In the genomic region with DNA sequence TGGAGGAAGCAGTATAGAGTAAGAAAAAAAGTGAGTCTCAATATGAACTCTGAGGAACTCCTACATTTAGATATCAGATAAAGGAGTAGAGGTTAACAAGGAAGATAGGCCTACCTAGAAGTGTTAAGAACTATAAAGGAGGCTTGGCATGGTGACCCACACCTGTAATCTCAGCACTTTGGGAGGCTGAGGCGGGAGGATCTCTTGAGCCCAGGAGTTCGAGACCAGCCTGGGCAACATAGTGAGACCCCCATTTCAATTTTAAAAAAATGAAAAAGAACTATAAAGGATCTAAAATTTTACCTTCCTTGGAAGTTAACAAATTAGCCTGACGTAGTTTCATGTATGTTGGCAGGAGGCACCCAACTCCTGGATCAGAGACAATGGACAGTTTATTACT, we compare ENCODE assay signal across 23 cellular contexts. TPM values are rescaled to one million over a fixed set of nuclear protein-coding genes. Genes with fewer than 3 reads are reported as not detected.
DNase-seq lines count a peak whose midpoint lies in the region; ATAC-seq and TF ChIP-seq lines count a peak whose summit lies in the region.
"Had no signal": no experiment of that assay in that cellular context is flagged by ENCODE, and none has a peak within 500 bp of the region (broad histone marks: within the 10 kb centered on the region; RNA-seq: fewer than 3 reads in every experiment).

No MANE protein-coding gene starts in this region.

- H3K4me3 ChIP-seq in GM23338 = no peak overlapping the region
- H3K4me3 ChIP-seq: Peyer's patch had no signal

- no peak for TF ChIP-seq CTCF in GM23338 (conservative IDR thresholded peaks at IDR 0.05; ENCODE audit: low read depth in 2 of 2)

- peaks cover 41% of the 10 kb centered on the region for H4K20me1 ChIP-seq in GM23338 (replicated peaks; ENCODE audit: insufficient read depth)

- no peaks in the 10 kb centered on the region; the same call in 1 of the 2 replicates for H3K9me2 ChIP-seq in GM23338 (ENCODE audit: insufficient read depth)

- no peak overlapping the region for H3K4me3 Mint-ChIP-seq in activated CD4-positive, alpha-beta T cell treated with anti-CD3 and anti-CD28 coated beads for 36 hours
- no peak overlapping the region for H3K4me3 Mint-ChIP-seq in GM23338
- H3K4me3 Mint-ChIP-seq in activated T-helper 17 cell treated with anti-CD3 and anti-CD28 coated beads, Interleukin-2, amount 50 U/mL, for 72 hours = no peak overlapping the region
- H3K4me3 Mint-ChIP-seq in stimulated activated effector memory CD8-positive, alpha-beta T cell treated with anti-CD3 and anti-CD28 coated beads, Interleukin-12 subunit alpha, Interleukin-12 subunit beta, amount 100 ng/mL, for 72 hours = no peak overlapping the region
- H3K4me3 Mint-ChIP-seq in activated CD4-positive, alpha-beta memory T cell treated with anti-CD3 and anti-CD28 coated beads for 36 hours = no peak overlapping the region
- H3K4me3 Mint-ChIP-seq: HFFc6 had no signal

- intact Hi-C loops in activated CD4-positive, alpha-beta T cell treated with anti-CD3 and anti-CD28 coated beads for 36 hours (cut with DNase I, micrococcal nuclease) = no loop called here
- intact Hi-C loops in activated CD4-positive, alpha-beta memory T cell treated with anti-CD3 and anti-CD28 coated beads for 36 hours (cut with micrococcal nuclease) = no loop called here

- H3K9me3 Mint-ChIP-seq in activated CD4-positive, alpha-beta T cell treated with anti-CD3 and anti-CD28 coated beads for 36 hours (ENCODE audit: low read depth) = no peaks in the 10 kb centered on the region
- no peaks in the 10 kb centered on the region for H3K9me3 Mint-ChIP-seq in GM23338
- H3K9me3 Mint-ChIP-seq in activated T-helper 17 cell treated with anti-CD3 and anti-CD28 coated beads, Interleukin-2, amount 50 U/mL, for 72 hours = no peaks in the 10 kb centered on the region
- H3K9me3 Mint-ChIP-seq in stimulated activated effector memory CD8-positive, alpha-beta T cell treated with anti-CD3 and anti-CD28 coated beads, Interleukin-12 subunit alpha, Interleukin-12 subunit beta, amount 100 ng/mL, for 72 hours = no peaks in the 10 kb centered on the region
- H3K9me3 Mint-ChIP-seq in activated CD4-positive, alpha-beta memory T cell treated with anti-CD3 and anti-CD28 coated beads for 36 hours = no peaks in the 10 kb centered on the region
- H3K9me3 Mint-ChIP-seq: HFFc6 had no signal

- H3F3A ChIP-seq in GM23338 (replicated peaks; ENCODE audit: low read depth) = no peaks in the 10 kb centered on the region

- peaks cover 65% of the 10 kb centered on the region for H3K4me1 Mint-ChIP-seq in activated CD4-positive, alpha-beta T cell treated with anti-CD3 and anti-CD28 coated beads for 36 hours
- H3K4me1 Mint-ChIP-seq in GM23338 = peaks cover 39% of the 10 kb centered on the region
- peaks cover 56% of the 10 kb centered on the region for H3K4me1 Mint-ChIP-seq in activated T-helper 17 cell treated with anti-CD3 and anti-CD28 coated beads, Interleukin-2, amount 50 U/mL, for 72 hours
- peaks cover 59% of the 10 kb centered on the region for H3K4me1 Mint-ChIP-seq in stimulated activated effector memory CD8-positive, alpha-beta T cell treated with anti-CD3 and anti-CD28 coated beads, Interleukin-12 subunit alpha, Interleukin-12 subunit beta, amount 100 ng/mL, for 72 hours
- peaks cover 62% of the 10 kb centered on the region for H3K4me1 Mint-ChIP-seq in activated CD4-positive, alpha-beta memory T cell treated with anti-CD3 and anti-CD28 coated beads for 36 hours (ENCODE audit: low read depth)

- H3K79me2 ChIP-seq in GM23338 (replicated peaks; ENCODE audit: insufficient read depth) = peaks cover 100% of the 10 kb centered on the region

- H2AFZ ChIP-seq in GM23338 = no peak overlapping the region

- H3K27ac ChIP-seq in GM23338 (ENCODE audit: low read depth) = 0 out of 2 replicates have a peak overlapping the region, but pooled peaks have one; percentile 8
- H3K27ac ChIP-seq: 22Rv1, C4-2B, Peyer's patch had no signal

- H3K27ac Mint-ChIP-seq in activated CD4-positive, alpha-beta T cell treated with anti-CD3 and anti-CD28 coated beads for 36 hours = peak overlapping the region; percentile 13
- no peak overlapping the region for H3K27ac Mint-ChIP-seq in GM23338
- H3K27ac Mint-ChIP-seq in activated T-helper 17 cell treated with anti-CD3 and anti-CD28 coated beads, Interleukin-2, amount 50 U/mL, for 72 hours = peak overlapping the region; percentile 3
- peak overlapping the region; percentile 0 for H3K27ac Mint-ChIP-seq in stimulated activated effector memory CD8-positive, alpha-beta T cell treated with anti-CD3 and anti-CD28 coated beads, Interleukin-12 subunit alpha, Interleukin-12 subunit beta, amount 100 ng/mL, for 72 hours
- no peak overlapping the region for H3K27ac Mint-ChIP-seq in activated CD4-positive, alpha-beta memory T cell treated with anti-CD3 and anti-CD28 coated beads for 36 hours
- H3K27ac Mint-ChIP-seq: HFFc6 had no signal

- H3K4me1 ChIP-seq in GM23338 (ENCODE audit: insufficient read depth) = peaks cover 18% of the 10 kb centered on the region

- peaks cover 28% of the 10 kb centered on the region for H3K36me3 Mint-ChIP-seq in activated CD4-positive, alpha-beta T cell treated with anti-CD3 and anti-CD28 coated beads for 36 hours (ENCODE audit: low read depth)
- H3K36me3 Mint-ChIP-seq in GM23338 (ENCODE audit: low read depth) = peaks cover 9% of the 10 kb centered on the region
- H3K36me3 Mint-ChIP-seq in activated T-helper 17 cell treated with anti-CD3 and anti-CD28 coated beads, Interleukin-2, amount 50 U/mL, for 72 hours (ENCODE audit: low read depth) = peaks cover 51% of the 10 kb centered on the region
- H3K36me3 Mint-ChIP-seq in stimulated activated effector memory CD8-positive, alpha-beta T cell treated with anti-CD3 and anti-CD28 coated beads, Interleukin-12 subunit alpha, Interleukin-12 subunit beta, amount 100 ng/mL, for 72 hours = peaks cover 45% of the 10 kb centered on the region
- peaks cover 3% of the 10 kb centered on the region for H3K36me3 Mint-ChIP-seq in activated CD4-positive, alpha-beta memory T cell treated with anti-CD3 and anti-CD28 coated beads for 36 hours

- peak overlapping the region; percentile 16 for H3K4me2 ChIP-seq in GM23338

- DNase-seq in activated CD4-positive, alpha-beta T cell treated with anti-CD3 and anti-CD28 coated beads for 36 hours = no peak
- no peak for DNase-seq in activated CD4-positive, alpha-beta T cell treated with anti-CD3 and anti-CD28 coated beads, Interleukin-2, amount 50 U/mL, for 1 hour
- DNase-seq in GM23338 (ENCODE audit: low spot score) (no peak), NCI-H82 (lab: John Stamatoyannopoulos, UW) (no peak)
- no peak for DNase-seq in stimulated activated effector memory CD8-positive, alpha-beta T cell treated with anti-CD3 and anti-CD28 coated beads, Interleukin-12 subunit alpha, Interleukin-12 subunit beta, amount 100 ng/mL, for 72 hours (ENCODE audit: low spot score in 2 of 2)
- no peak for DNase-seq in stimulated activated CD4-positive, alpha-beta T cell treated with anti-CD3 and anti-CD28 coated beads, Interleukin-2, amount 100 ng/mL, for 24 hours
- DNase-seq in activated CD4-positive, alpha-beta memory T cell treated with anti-CD3 and anti-CD28 coated beads for 36 hours = no peak
- DNase-seq: GDM1; H7; HFFc6; KBM-7; NCI-H1092 treated with DMSO at 0.1 percent for 48 hours; NCI-H1436 treated with DMSO at 0.1 percent for 48 hours; NCI-H1930; NCI-H2227 treated with DMSO at 0.1 percent for 48 hours; NCI-H510A; NCI-H748 treated with DMSO at 0.1 percent for 48 hours; NK-92 treated with Interleukin-12 subunit alpha and Interleukin-12 subunit beta, amount 100 ng/mL, for 24 hours; Peyer's patch had no signal

- ATAC-seq in activated CD4-positive, alpha-beta T cell treated with anti-CD3 and anti-CD28 coated beads for 36 hours = no peak
- no peak for ATAC-seq in GM23338
- ATAC-seq in activated T-helper 17 cell treated with anti-CD3 and anti-CD28 coated beads, Interleukin-2, amount 50 U/mL, for 72 hours (replicated peaks) = no peak
- no peak for ATAC-seq in stimulated activated effector memory CD8-positive, alpha-beta T cell treated with anti-CD3 and anti-CD28 coated beads, Interleukin-12 subunit alpha, Interleukin-12 subunit beta, amount 100 ng/mL, for 72 hours
- ATAC-seq: SK-N-SH treated with all-trans-retinoic acid at 6 μM for 48 hours had no signal

- no peaks in the 10 kb centered on the region for H3K27me3 Mint-ChIP-seq in activated CD4-positive, alpha-beta T cell treated with anti-CD3 and anti-CD28 coated beads for 36 hours
- H3K27me3 Mint-ChIP-seq in GM23338 (ENCODE audit: insufficient read depth, low read depth, poor library complexity) = peaks cover 1% of the 10 kb centered on the region
- no peaks in the 10 kb centered on the region for H3K27me3 Mint-ChIP-seq in activated T-helper 17 cell treated with anti-CD3 and anti-CD28 coated beads, Interleukin-2, amount 50 U/mL, for 72 hours
- H3K27me3 Mint-ChIP-seq in activated CD4-positive, alpha-beta memory T cell treated with anti-CD3 and anti-CD28 coated beads for 36 hours = no peaks in the 10 kb centered on the region

- POLR2A ChIA-PET in activated CD4-positive, alpha-beta T cell treated with anti-CD3 and anti-CD28 coated beads for 36 hours (lab: Charles Lee) = no interaction called here
- POLR2A ChIA-PET in activated CD4-positive, alpha-beta memory T cell treated with anti-CD3 and anti-CD28 coated beads for 36 hours (lab: Charles Lee) = no interaction called here

- H3K36me3 ChIP-seq in GM23338 (ENCODE audit: insufficient read depth) = no peaks in the 10 kb centered on the region; the same call in 1 of the 2 replicates

- CTCF ChIA-PET in activated CD4-positive, alpha-beta T cell treated with anti-CD3 and anti-CD28 coated beads for 36 hours (lab: Charles Lee) = no interaction called here
- CTCF ChIA-PET in activated CD4-positive, alpha-beta memory T cell treated with anti-CD3 and anti-CD28 coated beads for 36 hours (lab: Charles Lee) = no interaction called here

- no peaks in the 10 kb centered on the region for H3K27me3 ChIP-seq in GM23338 (ENCODE audit: insufficient read depth)
- H3K27me3 ChIP-seq: Peyer's patch had no signal

RNA-seq across cellular contexts. Expression of a gene that starts 14.5 kb away (rescaled TPM):
- total RNA-seq in activated CD4-positive, alpha-beta T cell treated with anti-CD3 and anti-CD28 coated beads for 36 hours = 10 to 100 TPM; 50.8 to 66.5 TPM
- 68.4 and 78.2 TPM in 2 replicates for total RNA-seq in GM23338 (2014; rRNA removed; shearing (Covaris generic))
- 19.2 and 23.4 TPM in 2 replicates for polyA plus RNA-seq in GM23338 (2016; fragmentation: Nextera tagmentation; extraction: Ambion mirVana)
- 10 to 100 TPM; 63.6 to 84.0 TPM for total RNA-seq in activated T-helper 17 cell treated with anti-CD3 and anti-CD28 coated beads, Interleukin-2, amount 50 U/mL, for 72 hours
- 10 to 100 TPM; 52.8 to 53.7 TPM for total RNA-seq in activated CD4-positive, alpha-beta memory T cell treated with anti-CD3 and anti-CD28 coated beads for 36 hours

RNA-seq across cellular contexts. Expression of a gene that starts 54.9 kb away (rescaled TPM):
- 1 to 10 TPM; 2.5 to 4.2 TPM for total RNA-seq in activated CD4-positive, alpha-beta T cell treated with anti-CD3 and anti-CD28 coated beads for 36 hours
- total RNA-seq in GM23338 (2014; rRNA removed; shearing (Covaris generic)) = 5.0 and 5.5 TPM in 2 replicates
- 2.9 and 4.0 TPM in 2 replicates for polyA plus RNA-seq in GM23338 (2016; fragmentation: Nextera tagmentation; extraction: Ambion mirVana)
- total RNA-seq in activated T-helper 17 cell treated with anti-CD3 and anti-CD28 coated beads, Interleukin-2, amount 50 U/mL, for 72 hours = 1 to 10 TPM in 1 of 2 donors, under 1 TPM in 1; 0.91 to 1.2 TPM
- 1 to 10 TPM; 2.2 to 2.7 TPM for total RNA-seq in activated CD4-positive, alpha-beta memory T cell treated with anti-CD3 and anti-CD28 coated beads for 36 hours

Comparison
In these comparisons a context has a peak if more than half of its experiments do, and no peak if none do; other contexts are left out.
1. H3K27ac Mint-ChIP-seq: peak in activated CD4-positive, alpha-beta T cell treated with anti-CD3 and anti-CD28 coated beads for 36 hours (single experiment), activated T-helper 17 cell treated with anti-CD3 and anti-CD28 coated beads, Interleukin-2, amount 50 U/mL, for 72 hours (single experiment) and stimulated activated effector memory CD8-positive, alpha-beta T cell treated with anti-CD3 and anti-CD28 coated beads, Interleukin-12 subunit alpha, Interleukin-12 subunit beta, amount 100 ng/mL, for 72 hours (single experiment); none in GM23338 (single experiment) and activated CD4-positive, alpha-beta memory T cell treated with anti-CD3 and anti-CD28 coated beads for 36 hours (single experiment).